Comparison of ENCODE assay signal across 1 cellular context in the genomic region with DNA sequence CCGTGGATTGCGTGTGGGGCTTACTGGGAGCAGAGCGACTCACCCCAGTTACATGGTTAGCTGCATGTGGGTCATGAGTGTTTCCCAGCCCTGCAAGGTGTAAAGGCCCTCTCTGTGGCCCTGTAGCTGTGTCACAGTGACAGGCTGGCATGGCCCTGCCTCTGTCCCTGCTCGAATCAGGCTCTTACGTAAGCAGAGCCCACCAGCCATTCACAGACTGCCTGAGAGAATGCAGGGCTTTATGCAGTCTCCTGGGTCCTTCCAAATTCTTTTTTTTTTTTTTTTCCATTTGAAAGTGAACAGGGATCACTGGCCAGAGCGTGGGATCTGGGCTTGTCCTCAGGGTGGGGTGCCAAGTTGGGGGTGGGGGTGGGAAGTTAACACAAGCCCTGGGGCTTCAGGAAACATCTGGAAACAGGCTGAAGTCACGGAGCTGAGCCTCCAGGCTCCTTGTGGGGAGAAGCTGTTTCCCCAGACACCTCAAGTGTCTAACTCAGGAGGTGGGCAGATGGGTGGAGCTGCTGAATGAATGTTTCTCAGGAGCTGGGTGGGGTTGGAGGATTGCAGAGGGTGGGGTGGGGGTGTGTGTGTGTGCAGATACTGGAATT.
TF ChIP-seq lines count a peak whose summit lies in the region.

No MANE protein-coding gene starts in this region.

TF ChIP-seq in SK-N-SH, 30 proteins besides CTCF, POLR2A, EP300 and RAD21:
- TF ChIP-seq, protein P1, sequence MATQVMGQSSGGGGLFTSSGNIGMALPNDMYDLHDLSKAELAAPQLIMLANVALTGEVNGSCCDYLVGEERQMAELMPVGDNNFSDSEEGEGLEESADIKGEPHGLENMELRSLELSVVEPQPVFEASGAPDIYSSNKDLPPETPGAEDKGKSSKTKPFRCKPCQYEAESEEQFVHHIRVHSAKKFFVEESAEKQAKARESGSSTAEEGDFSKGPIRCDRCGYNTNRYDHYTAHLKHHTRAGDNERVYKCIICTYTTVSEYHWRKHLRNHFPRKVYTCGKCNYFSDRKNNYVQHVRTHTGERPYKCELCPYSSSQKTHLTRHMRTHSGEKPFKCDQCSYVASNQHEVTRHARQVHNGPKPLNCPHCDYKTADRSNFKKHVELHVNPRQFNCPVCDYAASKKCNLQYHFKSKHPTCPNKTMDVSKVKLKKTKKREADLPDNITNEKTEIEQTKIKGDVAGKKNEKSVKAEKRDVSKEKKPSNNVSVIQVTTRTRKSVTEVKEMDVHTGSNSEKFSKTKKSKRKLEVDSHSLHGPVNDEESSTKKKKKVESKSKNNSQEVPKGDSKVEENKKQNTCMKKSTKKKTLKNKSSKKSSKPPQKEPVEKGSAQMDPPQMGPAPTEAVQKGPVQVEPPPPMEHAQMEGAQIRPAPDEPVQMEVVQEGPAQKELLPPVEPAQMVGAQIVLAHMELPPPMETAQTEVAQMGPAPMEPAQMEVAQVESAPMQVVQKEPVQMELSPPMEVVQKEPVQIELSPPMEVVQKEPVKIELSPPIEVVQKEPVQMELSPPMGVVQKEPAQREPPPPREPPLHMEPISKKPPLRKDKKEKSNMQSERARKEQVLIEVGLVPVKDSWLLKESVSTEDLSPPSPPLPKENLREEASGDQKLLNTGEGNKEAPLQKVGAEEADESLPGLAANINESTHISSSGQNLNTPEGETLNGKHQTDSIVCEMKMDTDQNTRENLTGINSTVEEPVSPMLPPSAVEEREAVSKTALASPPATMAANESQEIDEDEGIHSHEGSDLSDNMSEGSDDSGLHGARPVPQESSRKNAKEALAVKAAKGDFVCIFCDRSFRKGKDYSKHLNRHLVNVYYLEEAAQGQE (IDR thresholded peaks at IDR 0.05; ENCODE audit: low read depth, low read length): no peak
- TF ChIP-seq JUND (IDR thresholded peaks at IDR 0.05): no peak
- TF ChIP-seq NRF1 (IDR thresholded peaks at IDR 0.05; ENCODE audit: low read depth, low read length): no peak
- TF ChIP-seq RXRA (IDR thresholded peaks at IDR 0.05; ENCODE audit: borderline replicate concordance, low read depth): no peak
- TF ChIP-seq SIN3A (IDR thresholded peaks at IDR 0.05; ENCODE audit: borderline replicate concordance, low read depth, low read length): no peak
- TF ChIP-seq, protein P2, sequence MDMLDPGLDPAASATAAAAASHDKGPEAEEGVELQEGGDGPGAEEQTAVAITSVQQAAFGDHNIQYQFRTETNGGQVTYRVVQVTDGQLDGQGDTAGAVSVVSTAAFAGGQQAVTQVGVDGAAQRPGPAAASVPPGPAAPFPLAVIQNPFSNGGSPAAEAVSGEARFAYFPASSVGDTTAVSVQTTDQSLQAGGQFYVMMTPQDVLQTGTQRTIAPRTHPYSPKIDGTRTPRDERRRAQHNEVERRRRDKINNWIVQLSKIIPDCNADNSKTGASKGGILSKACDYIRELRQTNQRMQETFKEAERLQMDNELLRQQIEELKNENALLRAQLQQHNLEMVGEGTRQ (IDR thresholded peaks at IDR 0.05; ENCODE audit: borderline replicate concordance, low read depth, low read length): no peak
- TF ChIP-seq FOXM1 (IDR thresholded peaks at IDR 0.05; ENCODE audit: low read depth): no peak
- no peak for TF ChIP-seq RFX5 (IDR thresholded peaks at IDR 0.05; ENCODE audit: low read length)
- no peak for TF ChIP-seq ELF1 (IDR thresholded peaks at IDR 0.05)
- no peak for TF ChIP-seq EZH2phosphoT487 (IDR thresholded peaks at IDR 0.05; ENCODE audit: borderline replicate concordance, low read depth)
- TF ChIP-seq POLR2AphosphoS5 (IDR thresholded peaks at IDR 0.05; ENCODE audit: low read depth, low read length): no peak
- TF ChIP-seq TCF12 (IDR thresholded peaks at IDR 0.05): no peak
- no peak for TF ChIP-seq CHD2 (IDR thresholded peaks at IDR 0.05; ENCODE audit: low read length, partially characterized antibody)
- TF ChIP-seq, protein P3, sequence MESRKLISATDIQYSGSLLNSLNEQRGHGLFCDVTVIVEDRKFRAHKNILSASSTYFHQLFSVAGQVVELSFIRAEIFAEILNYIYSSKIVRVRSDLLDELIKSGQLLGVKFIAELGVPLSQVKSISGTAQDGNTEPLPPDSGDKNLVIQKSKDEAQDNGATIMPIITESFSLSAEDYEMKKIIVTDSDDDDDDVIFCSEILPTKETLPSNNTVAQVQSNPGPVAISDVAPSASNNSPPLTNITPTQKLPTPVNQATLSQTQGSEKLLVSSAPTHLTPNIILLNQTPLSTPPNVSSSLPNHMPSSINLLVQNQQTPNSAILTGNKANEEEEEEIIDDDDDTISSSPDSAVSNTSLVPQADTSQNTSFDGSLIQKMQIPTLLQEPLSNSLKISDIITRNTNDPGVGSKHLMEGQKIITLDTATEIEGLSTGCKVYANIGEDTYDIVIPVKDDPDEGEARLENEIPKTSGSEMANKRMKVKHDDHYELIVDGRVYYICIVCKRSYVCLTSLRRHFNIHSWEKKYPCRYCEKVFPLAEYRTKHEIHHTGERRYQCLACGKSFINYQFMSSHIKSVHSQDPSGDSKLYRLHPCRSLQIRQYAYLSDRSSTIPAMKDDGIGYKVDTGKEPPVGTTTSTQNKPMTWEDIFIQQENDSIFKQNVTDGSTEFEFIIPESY (IDR thresholded peaks at IDR 0.05; ENCODE audit: borderline replicate concordance, low read depth): no peak
- TF ChIP-seq MEF2A (IDR thresholded peaks at IDR 0.05; ENCODE audit: borderline replicate concordance, low read depth): no peak
- no peak for TF ChIP-seq TEAD4 (IDR thresholded peaks at IDR 0.05; ENCODE audit: borderline replicate concordance, insufficient read depth)
- TF ChIP-seq, protein P4, sequence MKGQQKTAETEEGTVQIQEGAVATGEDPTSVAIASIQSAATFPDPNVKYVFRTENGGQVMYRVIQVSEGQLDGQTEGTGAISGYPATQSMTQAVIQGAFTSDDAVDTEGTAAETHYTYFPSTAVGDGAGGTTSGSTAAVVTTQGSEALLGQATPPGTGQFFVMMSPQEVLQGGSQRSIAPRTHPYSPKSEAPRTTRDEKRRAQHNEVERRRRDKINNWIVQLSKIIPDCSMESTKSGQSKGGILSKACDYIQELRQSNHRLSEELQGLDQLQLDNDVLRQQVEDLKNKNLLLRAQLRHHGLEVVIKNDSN (IDR thresholded peaks at IDR 0.05; ENCODE audit: borderline replicate concordance, low read depth): no peak
- no peak for TF ChIP-seq FOSL2 (IDR thresholded peaks at IDR 0.05; ENCODE audit: borderline replicate concordance, low read depth)
- TF ChIP-seq, protein P5, sequence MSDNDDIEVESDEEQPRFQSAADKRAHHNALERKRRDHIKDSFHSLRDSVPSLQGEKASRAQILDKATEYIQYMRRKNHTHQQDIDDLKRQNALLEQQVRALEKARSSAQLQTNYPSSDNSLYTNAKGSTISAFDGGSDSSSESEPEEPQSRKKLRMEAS (IDR thresholded peaks at IDR 0.05; ENCODE audit: low read depth): no peak
